13 cellular contexts compared by ENCODE assay signal in the genomic region with DNA sequence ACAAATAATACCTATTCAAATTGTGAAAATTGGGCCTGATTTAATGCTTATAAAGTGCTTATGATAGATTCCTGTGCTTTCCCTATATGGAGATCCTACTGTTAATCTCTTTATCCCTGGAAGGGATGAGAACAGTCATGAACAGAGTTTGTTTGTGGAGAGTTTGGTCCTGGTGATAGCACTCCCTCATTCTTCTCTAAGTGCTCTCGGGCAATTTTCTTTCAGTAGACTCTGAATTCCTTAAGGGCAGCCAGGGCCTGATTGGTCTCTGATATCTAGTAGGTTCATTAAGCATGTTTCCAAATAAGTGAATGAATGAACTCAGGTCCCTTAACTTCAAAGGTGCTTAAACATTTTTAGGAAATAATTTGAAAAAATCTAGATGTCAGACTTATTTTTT.
DNase-seq lines count a peak whose midpoint lies in the region; ATAC-seq and TF ChIP-seq lines count a peak whose summit lies in the region.
"Had no signal": no experiment of that assay in that cellular context is flagged by ENCODE, and none has a peak within 500 bp of the region (broad histone marks: within the 10 kb centered on the region; RNA-seq: fewer than 3 reads in every experiment).

No MANE protein-coding gene starts in this region.

- H3K27me3 Mint-ChIP-seq in Caco-2 (ENCODE audit: insufficient read depth, unreplicated experiment): peaks cover 6% of the 10 kb centered on the region

- CTCF ChIA-PET in Caco-2 (lab: Charles Lee): no interaction called here

- no peak for TF ChIP-seq POLR2A in body of pancreas (IDR thresholded peaks at IDR 0.05)

- TF ChIP-seq CTCF in Caco-2 (IDR thresholded peaks at IDR 0.05; ENCODE audit: insufficient read depth in 1 of 2, low read depth in 1 of 2, low read length in 1 of 2, severe bottlenecking in 1 of 2, unreplicated experiment in 1 of 2) (no peak), body of pancreas (IDR thresholded peaks at IDR 0.05) (no peak), smooth muscle cell (IDR thresholded peaks at IDR 0.05; ENCODE audit: borderline replicate concordance, insufficient read depth, poor library complexity, severe bottlenecking) (no peak)

- 65 to 69% methylated on average over 1 of the region's 1 CpG for whole genome bisulfite sequencing in body of pancreas, 2 donors
- WGBS in mesodermal cell (ENCODE audit: insufficient coverage in 2 of 2), 2 experiments: no CpG with 5 or more reads among the region's 1 CpG
- 0% methylated on average over 1 of the region's 1 CpG for WGBS in smooth muscle cell (ENCODE audit: low lambda C conversion rate)

- no peaks in the 10 kb centered on the region for H3F3A ChIP-seq in smooth muscle cell (ENCODE audit: low read depth)

- POLR2A ChIA-PET in Caco-2 (lab: Charles Lee): no interaction called here

- H3K36me3 ChIP-seq in Caco-2 (ENCODE audit: control insufficient read depth, insufficient read depth, low read length) (no peaks in the 10 kb centered on the region), body of pancreas (replicated peaks in 1 of 2; ENCODE audit: insufficient read depth in 1 of 2, low read depth in 2 of 2) (no peaks in the 10 kb centered on the region), mesodermal cell (ENCODE audit: control insufficient read depth, insufficient read depth, low read length) (no peaks in the 10 kb centered on the region), smooth muscle cell (ENCODE audit: low read depth) (no peaks in the 10 kb centered on the region)
- H3K36me3 ChIP-seq: BLaER1 had no signal

- peak overlapping the region; percentile 12 for H3K27ac Mint-ChIP-seq in Caco-2 (ENCODE audit: unreplicated experiment)
- H3K27ac Mint-ChIP-seq: CD8-positive, alpha-beta memory T cell; HFFc6 had no signal

- H3K27me3 ChIP-seq in Caco-2 (replicated peaks; ENCODE audit: control insufficient read depth, insufficient read depth, low read length) (no peaks in the 10 kb centered on the region), body of pancreas (no peaks in the 10 kb centered on the region), smooth muscle cell (ENCODE audit: low read depth) (no peaks in the 10 kb centered on the region)
- H3K27me3 ChIP-seq: BLaER1 had no signal

- no peak overlapping the region for H2AFZ ChIP-seq in smooth muscle cell (ENCODE audit: low read depth)

- H3K9me3 Mint-ChIP-seq in Caco-2 (ENCODE audit: unreplicated experiment): no peaks in the 10 kb centered on the region
- H3K9me3 Mint-ChIP-seq: CD8-positive, alpha-beta memory T cell; HFFc6 had no signal

- no peaks in the 10 kb centered on the region for H3K9me3 ChIP-seq in Caco-2
- no peaks in the 10 kb centered on the region for H3K9me3 ChIP-seq in body of pancreas
- H3K9me3 ChIP-seq in mesodermal cell (ENCODE audit: control insufficient read depth, low read length): no peaks in the 10 kb centered on the region
- no peaks in the 10 kb centered on the region for H3K9me3 ChIP-seq in smooth muscle cell (replicated peaks; ENCODE audit: low read depth)
- H3K9me3 ChIP-seq: BLaER1 had no signal

- H3K4me3 ChIP-seq in Caco-2 (ENCODE audit: low read depth, low read length) (no peak overlapping the region), body of pancreas (no peak overlapping the region), mesodermal cell (ENCODE audit: extremely low read depth, insufficient read depth, low read length, poor library complexity, severe bottlenecking) (no peak overlapping the region), smooth muscle cell (no peak overlapping the region)
- H3K4me3 ChIP-seq: BLaER1 had no signal

- H4K20me1 ChIP-seq in smooth muscle cell (ENCODE audit: low read depth): no peaks in the 10 kb centered on the region
- H4K20me1 ChIP-seq: BLaER1 had no signal

- H3K4me3 Mint-ChIP-seq in Caco-2 (ENCODE audit: unreplicated experiment): no peak overlapping the region
- H3K4me3 Mint-ChIP-seq: CD8-positive, alpha-beta memory T cell; HFFc6 had no signal

- BruUV-seq in Caco-2 (replicated peaks; lab: Mats Ljungman, UMichigan): no TSS peak

- H3K4me2 ChIP-seq in smooth muscle cell: peak overlapping the region; percentile 59
- H3K4me2 ChIP-seq: BLaER1 had no signal

- intact Hi-C loops in Caco-2 (cut with micrococcal nuclease; ENCODE audit: unreplicated experiment): no loop called here
- intact Hi-C loops in body of pancreas (cut with DNase I): no loop called here
- intact Hi-C loops in head of caudate nucleus (cut with DNase I): no loop called here

- H3K79me2 ChIP-seq in smooth muscle cell (ENCODE audit: low read depth): no peaks in the 10 kb centered on the region

- H3K36me3 Mint-ChIP-seq in Caco-2 (ENCODE audit: insufficient read depth, unreplicated experiment): no peaks in the 10 kb centered on the region
- H3K36me3 Mint-ChIP-seq: CD8-positive, alpha-beta memory T cell had no signal

- peak overlapping the region; percentile 40 to 73 (median 52) for H3K27ac ChIP-seq in body of pancreas
- peak overlapping the region; percentile 73 for H3K27ac ChIP-seq in mesodermal cell (ENCODE audit: low read depth, low read length, severe bottlenecking)
- no peak overlapping the region for H3K27ac ChIP-seq in smooth muscle cell (ENCODE audit: low read depth)
- H3K27ac ChIP-seq: BLaER1 had no signal

- H3K9ac ChIP-seq in smooth muscle cell (ENCODE audit: low read depth): no peak overlapping the region
- H3K9ac ChIP-seq: BLaER1 had no signal

- 0 out of 2 replicates have a peak, but pooled peaks cover 6% of the 10 kb centered on the region for H3K4me1 ChIP-seq in Caco-2
- peaks cover 14% of the 10 kb centered on the region for H3K4me1 ChIP-seq in body of pancreas
- peaks cover 14% of the 10 kb centered on the region for H3K4me1 ChIP-seq in mesodermal cell (ENCODE audit: control insufficient read depth, insufficient read depth, low read length, poor library complexity, severe bottlenecking)
- H3K4me1 ChIP-seq in smooth muscle cell (ENCODE audit: low read depth): peaks cover 14% of the 10 kb centered on the region
- H3K4me1 ChIP-seq: BLaER1 had no signal

- no peaks in the 10 kb centered on the region for H3K4me1 Mint-ChIP-seq in Caco-2 (ENCODE audit: low read depth, unreplicated experiment)
- H3K4me1 Mint-ChIP-seq: CD8-positive, alpha-beta memory T cell had no signal

- DNase-seq in Caco-2: no peak
- DNase-seq in body of pancreas: no peak
- DNase-seq in smooth muscle cell (lab: John Stamatoyannopoulos, UW; ENCODE audit: unreplicated experiment): no peak
- DNase-seq in head of caudate nucleus: no peak
- DNase-seq in A172 (ENCODE audit: low spot score): no peak
- no peak for DNase-seq in hippocampal formation (lab: John Stamatoyannopoulos, UW)
- DNase-seq: CD8-positive, alpha-beta memory T cell; DMS53; HCEC 1CT; HFFc6 had no signal

- ATAC-seq in body of pancreas: peak; percentile 29
- ATAC-seq: HepG2 had no signal
